In genomic region chr14:23307146-23307447, GRCh38 we compare ENCODE assay signal across 8 cellular contexts. TPM values are rescaled to one million over a fixed set of nuclear protein-coding genes. Genes with fewer than 3 reads are reported as not detected.
DNase-seq lines count a peak whose midpoint lies in the region; ATAC-seq and TF ChIP-seq lines count a peak whose summit lies in the region.

No MANE protein-coding gene starts in this region.

- ATAC-seq in HG02763 (IDR thresholded peaks at IDR 0.05; ENCODE audit: unreplicated experiment) = no peak

- H3K9ac ChIP-seq in fibroblast of lung (ENCODE audit: insufficient read depth, low read length) (peak overlapping the region; percentile 68), parathyroid adenoma (peak overlapping the region; percentile 88)

- peak overlapping the region; percentile 78 for H3K27ac Mint-ChIP-seq in Caco-2 (ENCODE audit: unreplicated experiment)

- TSS peak; percentile 25 for BruUV-seq in Caco-2 (replicated peaks; lab: Mats Ljungman, UMichigan)

- H3K27me3 ChIP-seq in Caco-2 (replicated peaks; ENCODE audit: control insufficient read depth, insufficient read depth, low read length) (no peaks in the 10 kb centered on the region), SJCRH30 (no peaks in the 10 kb centered on the region), fibroblast of lung (ENCODE audit: control insufficient read depth, insufficient read depth, low read length) (no peaks in the 10 kb centered on the region), parathyroid adenoma (ENCODE audit: control insufficient read depth, insufficient read depth, low read length) (no peaks in the 10 kb centered on the region)

- H3K9me3 ChIP-seq in Caco-2 (no peaks in the 10 kb centered on the region), SJCRH30 (replicated peaks) (no peaks in the 10 kb centered on the region), fibroblast of lung (ENCODE audit: control insufficient read depth, insufficient read depth, low read depth, low read length) (no peaks in the 10 kb centered on the region), parathyroid adenoma (ENCODE audit: control insufficient read depth, low read length) (no peaks in the 10 kb centered on the region)

- H3K4me3 Mint-ChIP-seq in Caco-2 (ENCODE audit: unreplicated experiment) = peak overlapping the region; percentile 75

- no peaks in the 10 kb centered on the region for H3K9me3 Mint-ChIP-seq in Caco-2 (ENCODE audit: unreplicated experiment)

- H3K4me1 ChIP-seq in Caco-2 = peaks cover 15% of the 10 kb centered on the region; the same call in 1 of the 2 replicates
- H3K4me1 ChIP-seq in SJCRH30 = no peaks in the 10 kb centered on the region; the same call in 1 of the 2 replicates
- H3K4me1 ChIP-seq in fibroblast of lung (ENCODE audit: control insufficient read depth, extremely low read depth, insufficient read depth, low read length) = peaks cover 9% of the 10 kb centered on the region
- peaks cover 14% of the 10 kb centered on the region for H3K4me1 ChIP-seq in parathyroid adenoma

- POLR2A ChIA-PET in Caco-2 (lab: Charles Lee) = interaction anchor here (0.6 to 3.0 kb wide), 7 partner anchors 14 to 247 kb away, joined by 6 to 51 read pairs (median 9); partner anchors contain the start of gene PABPN1

- H3K4me3 ChIP-seq in Caco-2 (ENCODE audit: low read depth, low read length) (peak overlapping the region; percentile 68), SJCRH30 (peak overlapping the region; percentile 73), fibroblast of lung (replicated peaks in 1 of 4; ENCODE audit: control extremely low read depth in 1 of 4, insufficient read depth in 1 of 4, low read depth in 3 of 4, low read length in 4 of 4) (peak overlapping the region; percentile 60 to 94 (median 76)), parathyroid adenoma (ENCODE audit: low read depth, low read length) (peak overlapping the region; percentile 84)

- no peaks in the 10 kb centered on the region for H4K20me1 ChIP-seq in fibroblast of lung (ENCODE audit: control insufficient read depth, extremely low read depth, insufficient read depth, low read length)

- H2AFZ ChIP-seq in fibroblast of lung (ENCODE audit: low read length) (no peak overlapping the region), parathyroid adenoma (peak overlapping the region; percentile 92)

- TF ChIP-seq CTCF in Caco-2 (IDR thresholded peaks at IDR 0.05; ENCODE audit: insufficient read depth in 1 of 2, low read depth in 1 of 2, low read length in 1 of 2, severe bottlenecking in 1 of 2, unreplicated experiment in 1 of 2) (no peak), fibroblast of lung (conservative IDR thresholded peaks at IDR 0.05 in 1 of 2, IDR thresholded peaks at IDR 0.05 in 1 of 2; ENCODE audit: low read depth in 1 of 2, low read length in 2 of 2) (no peak), parathyroid adenoma (IDR thresholded peaks at IDR 0.05) (no peak)

- no peaks in the 10 kb centered on the region for H3K27me3 Mint-ChIP-seq in Caco-2 (ENCODE audit: insufficient read depth, unreplicated experiment)

- CTCF ChIA-PET in Caco-2 (lab: Charles Lee) = interaction anchor here (0.7 to 1.4 kb wide), 4 partner anchors 13 to 187 kb away, joined by 3 to 7 read pairs (median 4); partner anchors contain the start of gene HOMEZ

- H3K4me1 Mint-ChIP-seq in Caco-2 (ENCODE audit: low read depth, unreplicated experiment) = peaks cover 14% of the 10 kb centered on the region

- H3K36me3 Mint-ChIP-seq in Caco-2 (ENCODE audit: insufficient read depth, unreplicated experiment) = peaks cover 19% of the 10 kb centered on the region

- H3K27ac ChIP-seq in SJCRH30 (peak overlapping the region; percentile 62), fibroblast of lung (ENCODE audit: insufficient read depth, low read length) (peak overlapping the region; percentile 74), parathyroid adenoma (peak overlapping the region; percentile 93)

- intact Hi-C loops in Caco-2 (cut with micrococcal nuclease; ENCODE audit: unreplicated experiment) = no loop called here

- H3K79me2 ChIP-seq in fibroblast of lung (ENCODE audit: control insufficient read depth, insufficient read depth, low read length) (peaks cover 42% of the 10 kb centered on the region), parathyroid adenoma (peaks cover 14% of the 10 kb centered on the region)

- H3K4me2 ChIP-seq in fibroblast of lung (ENCODE audit: extremely low read depth, insufficient read depth, low read length) (peak overlapping the region; percentile 89), parathyroid adenoma (ENCODE audit: low read length) (peak overlapping the region; percentile 99)

- DNase-seq in Caco-2 (no peak), SJCRH30 (no peak), fibroblast of lung (ENCODE audit: low read depth in 2 of 2) (no peak), NCI-H2081 treated with DMSO at 0.1 percent for 48 hours (lab: John Stamatoyannopoulos, UW) (no peak), NCI-H82 treated with DMSO at 0.1 percent for 48 hours (lab: John Stamatoyannopoulos, UW; ENCODE audit: unreplicated experiment) (no peak), ureter (ENCODE audit: low spot score) (no peak)

- H3K36me3 ChIP-seq in Caco-2 (ENCODE audit: control insufficient read depth, insufficient read depth, low read length) = peaks cover 1% of the 10 kb centered on the region; the same call in 1 of the 2 replicates
- H3K36me3 ChIP-seq in SJCRH30 = peaks cover 22% of the 10 kb centered on the region
- peaks cover 13% of the 10 kb centered on the region for H3K36me3 ChIP-seq in fibroblast of lung (ENCODE audit: control insufficient read depth, insufficient read depth, low read length)
- no peaks in the 10 kb centered on the region for H3K36me3 ChIP-seq in parathyroid adenoma (ENCODE audit: control insufficient read depth, insufficient read depth, low read length)

RNA-seq across cellular contexts. Expression of gene BCL2L2, which starts 0.5 kb away (rescaled TPM):
- total RNA-seq in Caco-2 (2022) (19.1 and 20.8 TPM in 2 replicates), fibroblast of lung (17.2 and 25.4 TPM in 2 replicates), ureter (51.1 TPM)
- 19.0 and 22.3 TPM in 2 replicates for total RNA-seq in SJCRH30 (2014; rRNA removed; shearing (Covaris generic))
- 18.0 and 24.7 TPM in 2 replicates for polyA plus RNA-seq in fibroblast of lung
- polyA plus RNA-seq in fibroblast of lung (2012) = 25.9 and 33.9 TPM in 2 replicates
- 17.6 and 18.6 TPM in 2 replicates for polyA minus RNA-seq in fibroblast of lung (ENCODE audit: low replicate concordance)

RNA-seq across cellular contexts. Expression of gene PPP1R3E, which starts 4.4 kb away (rescaled TPM):
- 5.9 and 8.6 TPM in 2 replicates for total RNA-seq in Caco-2 (2022)
- 6.6 and 9.7 TPM in 2 replicates for total RNA-seq in SJCRH30 (2014; rRNA removed; shearing (Covaris generic))
- total RNA-seq in fibroblast of lung = 2.6 TPM in 2 replicates
- 3.3 and 6.0 TPM in 2 replicates for polyA plus RNA-seq in fibroblast of lung
- 2.7 and 4.0 TPM in 2 replicates for polyA plus RNA-seq in fibroblast of lung (2012)
- 1.3 and 3.3 TPM in 2 replicates for polyA minus RNA-seq in fibroblast of lung (ENCODE audit: low replicate concordance)
- 28.2 TPM for total RNA-seq in ureter

RNA-seq across cellular contexts. Expression of gene PABPN1, which starts 14.2 kb away (rescaled TPM):
- total RNA-seq in Caco-2 (2022) = 196 and 202 TPM in 2 replicates
- 129 and 141 TPM in 2 replicates for total RNA-seq in SJCRH30 (2014; rRNA removed; shearing (Covaris generic))
- total RNA-seq in fibroblast of lung = 59.1 and 73.2 TPM in 2 replicates
- polyA plus RNA-seq in fibroblast of lung = 152 and 158 TPM in 2 replicates
- 97.3 and 113 TPM in 2 replicates for polyA plus RNA-seq in fibroblast of lung (2012)
- polyA minus RNA-seq in fibroblast of lung (ENCODE audit: low replicate concordance) = 41.2 and 69.2 TPM in 2 replicates
- total RNA-seq in ureter = 178 TPM

RNA-seq across cellular contexts. Expression of gene HOMEZ, which starts 21.2 kb away (rescaled TPM):
- total RNA-seq in Caco-2 (2022) (7.4 and 7.6 TPM in 2 replicates), fibroblast of lung (3.3 and 4.6 TPM in 2 replicates), ureter (32.7 TPM)
- 10.4 and 11.2 TPM in 2 replicates for total RNA-seq in SJCRH30 (2014; rRNA removed; shearing (Covaris generic))
- 7.9 and 9.1 TPM in 2 replicates for polyA plus RNA-seq in fibroblast of lung
- polyA plus RNA-seq in fibroblast of lung (2012) = 4.1 and 5.2 TPM in 2 replicates
- polyA minus RNA-seq in fibroblast of lung (ENCODE audit: low replicate concordance) = 18.9 and 22.7 TPM in 2 replicates

RNA-seq across cellular contexts. Expression of gene SLC22A17, which starts 45.6 kb away (rescaled TPM):
- total RNA-seq in Caco-2 (2022) (3.1 and 3.7 TPM in 2 replicates), fibroblast of lung (16.4 and 23.1 TPM in 2 replicates), ureter (35.3 TPM)
- total RNA-seq in SJCRH30 (2014; rRNA removed; shearing (Covaris generic)) = 2.7 and 2.8 TPM in 2 replicates
- 3.9 and 7.9 TPM in 2 replicates for polyA plus RNA-seq in fibroblast of lung
- polyA plus RNA-seq in fibroblast of lung (2012) = 8.3 and 11.3 TPM in 2 replicates
- polyA minus RNA-seq in fibroblast of lung (ENCODE audit: low replicate concordance) = 10.2 and 24.7 TPM in 2 replicates
